10 cellular contexts compared by ENCODE assay signal in genomic region chr7:98217623-98218582, GRCh38. TPM values are rescaled to one million over a fixed set of nuclear protein-coding genes. Genes with fewer than 3 reads are reported as not detected.
A peak's percentile ranks its signal among the peaks of the same experiment; 100 is the strongest.
DNase-seq lines count a peak whose midpoint lies in the region; ATAC-seq, FAIRE-seq and TF ChIP-seq lines count a peak whose summit lies in the region.
"Had no signal": no experiment of that assay in that cellular context is flagged by ENCODE, and none has a peak within 500 bp of the region (broad histone marks: within the 10 kb centered on the region; RNA-seq: fewer than 3 reads in every experiment).

No MANE protein-coding gene starts in this region.

- FAIRE-seq in frontal cortex (lab: Jason Lieb, UNC): no peak
- no peak for FAIRE-seq in small intestine (lab: Jason Lieb, UNC)

- H3K4me1 ChIP-seq in small intestine (ENCODE audit: control insufficient read depth in 2 of 2, insufficient read depth in 1 of 2, low read depth in 1 of 2, low read length in 1 of 2): no peaks in the 10 kb centered on the region

- no peaks in the 10 kb centered on the region for H3K9me3 ChIP-seq in small intestine (ENCODE audit: control insufficient read depth, low read depth)

- no peak for TF ChIP-seq CTCF in omental fat pad (IDR thresholded peaks at IDR 0.05)

- ATAC-seq in omental fat pad (ENCODE audit: low FRiP score): no peak
- no peak for ATAC-seq in GM21737 (IDR thresholded peaks at IDR 0.05; ENCODE audit: unreplicated experiment)
- ATAC-seq: Panc1 had no signal

- DNase-seq in DMS 273 (lab: John Stamatoyannopoulos, UW; ENCODE audit: unreplicated experiment) (peak; percentile 39), DMS 273 treated with DMSO at 0.1 percent for 48 hours (lab: John Stamatoyannopoulos, UW) (no peak), OCI-M1 (lab: John Stamatoyannopoulos, UW) (peak; percentile 98), frontal cortex (ENCODE audit: low spot score in 2 of 2) (peak; percentile 79 to 80), small intestine (peak; percentile 37), activated gamma-delta T cell (lab: John Stamatoyannopoulos, UW) (no peak), omental fat pad (ENCODE audit: low spot score) (no peak)

- H3K27ac ChIP-seq in small intestine (ENCODE audit: low read depth in 1 of 2, low read length in 1 of 2): no peak overlapping the region
- H3K27ac ChIP-seq: 22Rv1 had no signal

- no peaks in the 10 kb centered on the region for H3K27me3 ChIP-seq in small intestine (ENCODE audit: control insufficient read depth in 2 of 2, insufficient read depth in 2 of 2, low read length in 2 of 2)

- peaks cover 5 to 10% of the 10 kb centered on the region in 2 donors for H3K36me3 ChIP-seq in small intestine (ENCODE audit: control insufficient read depth in 2 of 2, insufficient read depth in 2 of 2, low read length in 2 of 2)

- 51 to 67% (median 52%) methylated on average over 34 to 41 of the region's 41 CpGs for WGBS in small intestine, 3 donors

- H3K4me3 ChIP-seq in small intestine (ENCODE audit: low read depth in 1 of 2, low read length in 2 of 2): no peak overlapping the region

RNA-seq across cellular contexts. Expression of gene BHLHA15, which starts 6.7 kb away (rescaled TPM):
- total RNA-seq in frontal cortex (8.6 TPM), omental fat pad (1 to 10 TPM in 2 of 4 donors, not detected in 2; 1.5 to 3.5 TPM)
- 1 to 10 TPM in 2 of 3 donors, not detected in 1; 2.6 to 4.1 TPM for polyA plus RNA-seq in small intestine

RNA-seq across cellular contexts. Expression of gene TECPR1, which starts 34.1 kb away (rescaled TPM):
- total RNA-seq in frontal cortex (25.3 TPM), omental fat pad (10 to 100 TPM; 12.0 to 36.3 (median 17.1) TPM)
- polyA plus RNA-seq in small intestine: 10 to 100 TPM in 2 of 3 donors, 1 to 10 TPM in 1; 9.2 to 20.6 (median 12.5) TPM

Comparison
In these comparisons a context has a peak if more than half of its experiments do, and no peak if none do; other contexts are left out.
1. DNase-seq: peak in DMS 273 (single experiment), OCI-M1 (single experiment), frontal cortex (2 of 2) and small intestine (single experiment); none in DMS 273 treated with DMSO at 0.1 percent for 48 hours (single experiment), activated gamma-delta T cell (single experiment) and omental fat pad (single experiment).